In the genomic region with DNA sequence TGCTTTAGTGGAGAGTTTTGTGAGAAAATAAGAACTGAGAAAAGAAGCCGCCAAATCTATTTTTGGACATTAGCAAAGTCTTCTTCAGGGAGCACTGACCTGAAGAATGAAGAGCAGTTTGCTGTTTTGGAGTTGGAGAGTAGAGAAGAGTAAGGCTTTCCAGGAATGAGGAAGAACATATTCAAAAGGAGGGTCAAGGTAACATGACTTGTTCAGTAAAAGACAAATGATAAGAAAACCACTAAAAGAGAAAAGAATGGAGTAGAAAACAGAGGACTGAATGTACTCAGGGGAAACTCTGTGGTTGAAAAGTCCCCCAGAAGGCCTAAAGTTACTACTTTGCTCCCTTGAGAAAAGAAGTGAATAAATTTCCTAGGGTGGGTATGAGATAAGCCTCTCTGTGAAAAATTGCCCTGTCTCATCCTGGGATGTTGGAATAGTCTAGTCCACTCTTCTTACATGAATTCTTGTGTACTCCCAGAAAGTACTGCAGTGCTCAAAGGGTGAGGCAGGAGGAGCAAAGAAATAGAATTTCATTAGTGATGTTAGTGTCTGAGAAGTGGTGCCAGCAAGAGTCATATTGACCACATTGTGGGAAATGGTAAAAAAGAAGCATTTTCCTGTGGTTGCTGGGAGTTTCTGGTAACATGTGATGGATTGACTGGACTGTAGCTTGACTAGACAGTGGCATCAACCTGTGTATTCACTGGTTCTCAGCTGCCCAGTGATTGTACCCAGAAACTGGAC, we compare ENCODE assay signal across 7 cellular contexts. TPM values are rescaled to one million over a fixed set of nuclear protein-coding genes. Genes with fewer than 3 reads are reported as not detected.
DNase-seq lines count a peak whose midpoint lies in the region; ATAC-seq and TF ChIP-seq lines count a peak whose summit lies in the region.

No MANE protein-coding gene starts in this region.

- H3K36me3 ChIP-seq in adrenal gland (replicated peaks in 1 of 2) = no peaks in the 10 kb centered on the region

- peaks cover 0 to 7% of the 10 kb centered on the region in 2 donors for H3K4me1 ChIP-seq in adrenal gland (replicated peaks in 1 of 2)

- H3K27ac ChIP-seq in adrenal gland = peak overlapping the region in 1 of 5 donors; percentile 4

- H3K27me3 ChIP-seq in adrenal gland = no peaks in the 10 kb centered on the region

- ATAC-seq in GM19035 (IDR thresholded peaks at IDR 0.05; ENCODE audit: unreplicated experiment) (peak; percentile 60), HG02798 (IDR thresholded peaks at IDR 0.05; ENCODE audit: poor library complexity, unreplicated experiment) (peak; percentile 74)

- intact Hi-C loops in adrenal gland (cut with DNase I) = no loop called here

- WGBS in adrenal gland, 4 donors = 71 to 90% (median 82%) methylated on average over 1 of the region's 1 CpG

- TF ChIP-seq POLR2A in NB4 (IDR thresholded peaks at IDR 0.05; ENCODE audit: extremely low read depth, insufficient read length) (no peak), adrenal gland (IDR thresholded peaks at IDR 0.05) (no peak)

- no peaks in the 10 kb centered on the region for H3K9me3 ChIP-seq in adrenal gland (replicated peaks in 1 of 3)

- DNase-seq in NB4 (ENCODE audit: low read depth) = peak; percentile 20
- peak; percentile 72 for DNase-seq in renal cortical epithelial cell (ENCODE audit: low read depth)
- no peak for DNase-seq in adrenal gland
- no peak for DNase-seq in central memory CD4-positive, alpha-beta T cell
- no peak for DNase-seq in GM19240 (ENCODE audit: insufficient read length, low spot score)

- TF ChIP-seq CTCF in NB4 (IDR thresholded peaks at IDR 0.05; ENCODE audit: low read depth, low read length) (no peak), adrenal gland (IDR thresholded peaks at IDR 0.05) (no peak)

- no peak overlapping the region for H3K4me3 ChIP-seq in NB4 (ENCODE audit: low read depth, low read length)
- H3K4me3 ChIP-seq in adrenal gland = no peak overlapping the region

RNA-seq across cellular contexts. Expression of a gene that starts 27.8 kb away (rescaled TPM):
- 6.1 and 46.5 TPM in 2 replicates for total RNA-seq in renal cortical epithelial cell
- total RNA-seq in adrenal gland = 10 to 100 TPM; 15.6 to 61.7 (median 41.5) TPM
- polyA plus RNA-seq in adrenal gland = 10 to 100 TPM in 2 of 3 donors, 1 to 10 TPM in 1; 5.6 to 26.4 (median 24.8) TPM

RNA-seq across cellular contexts. Expression of a gene that starts 28.1 kb away (rescaled TPM):
- total RNA-seq in renal cortical epithelial cell (118 and 176 TPM in 2 replicates), adrenal gland (10 to 100 TPM; 19.4 to 87.7 (median 39.6) TPM)
- polyA plus RNA-seq in adrenal gland = 10 to 100 TPM in 1 of 3 donors, 1 to 10 TPM in 2; 7.5 to 56.9 (median 8.8) TPM

Comparison
In these comparisons a context has a peak if more than half of its experiments do, and no peak if none do; other contexts are left out.
1. DNase-seq: peak in NB4 (single experiment) and renal cortical epithelial cell (single experiment); none in adrenal gland (0 of 7), central memory CD4-positive, alpha-beta T cell (single experiment) and GM19240 (single experiment).